29 cellular contexts compared by ENCODE assay signal in the genomic region with DNA sequence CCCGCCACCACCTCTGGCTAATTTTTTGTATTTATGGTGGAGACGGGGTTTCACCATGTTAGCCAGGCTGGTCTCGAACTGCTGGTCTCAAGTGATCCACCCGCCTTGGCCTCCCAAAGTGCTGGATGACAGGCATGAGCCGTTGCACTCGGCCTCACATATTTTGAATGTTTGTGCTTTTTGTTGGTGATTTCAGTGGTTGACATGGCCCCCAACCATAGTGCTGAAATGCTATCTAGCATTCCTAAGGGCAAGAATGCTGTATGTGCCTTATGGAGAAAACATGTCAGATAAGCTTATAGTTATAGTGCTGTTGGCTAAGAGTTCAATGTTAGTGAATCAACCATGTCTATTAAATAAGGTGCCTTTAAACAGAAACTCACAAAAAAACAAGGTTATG. TPM values are rescaled to one million over a fixed set of nuclear protein-coding genes. Genes with fewer than 3 reads are reported as not detected.
DNase-seq lines count a peak whose midpoint lies in the region; ATAC-seq and TF ChIP-seq lines count a peak whose summit lies in the region.
"Had no signal": no experiment of that assay in that cellular context is flagged by ENCODE, and none has a peak within 500 bp of the region (broad histone marks: within the 10 kb centered on the region; RNA-seq: fewer than 3 reads in every experiment).

No MANE protein-coding gene starts in this region.

- peak overlapping the region; percentile 20 for H3K9ac ChIP-seq in Loucy (ENCODE audit: low read depth, low read length, poor library complexity, severe bottlenecking)

- H3K4me3 ChIP-seq in Loucy (ENCODE audit: low read length, poor library complexity, severe bottlenecking), result no peak overlapping the region
- H3K4me3 ChIP-seq in spleen, result no peak overlapping the region
- H3K4me3 ChIP-seq in upper lobe of right lung, result no peak overlapping the region
- H3K4me3 ChIP-seq: esophagus squamous epithelium, gastrocnemius medialis, GM23338, hepatocyte, tibial nerve had no signal

- peaks cover 97% of the 10 kb centered on the region for H3K79me2 ChIP-seq in Loucy (ENCODE audit: insufficient read depth, low read length)
- H3K79me2 ChIP-seq: hepatocyte had no signal

- intact Hi-C loops in spleen (cut with DNase I; ENCODE audit: low total_unique reads) (no loop called here), upper lobe of right lung (cut with DNase I) (no loop called here)

- no peak for TF ChIP-seq POLR2A in spleen (IDR thresholded peaks at IDR 0.05)

- H3K4me1 Mint-ChIP-seq in activated naive CD8-positive, alpha-beta T cell (ENCODE audit: low read depth), result peaks cover 73% of the 10 kb centered on the region
- H3K4me1 Mint-ChIP-seq in activated naive CD8-positive, alpha-beta T cell treated with anti-CD3 and anti-CD28 coated beads, Interleukin-2, amount 50 U/mL, for 24 hours, result peaks cover 88% of the 10 kb centered on the region
- peaks cover 93 to 98% of the 10 kb centered on the region in 2 donors for H3K4me1 Mint-ChIP-seq in immature natural killer cell
- peaks cover 37% of the 10 kb centered on the region for H3K4me1 Mint-ChIP-seq in T-helper 2 cell treated with Interferon-gamma antibody and Interleukin-4, amounts not matched to agents 5 μg/mL and 100 μg/mL, for 36 hours (ENCODE audit: low read depth)

- WGBS in spleen, 5 donors, result 91 to 97% (median 95%) methylated on average over 6 of the region's 6 CpGs

- POLR2A ChIA-PET in HEK293T (lab: Yijun Ruan, JAX), result no interaction called here

- H2AFZ ChIP-seq in Loucy (ENCODE audit: low read length), result no peak overlapping the region
- H2AFZ ChIP-seq: GM23338, hepatocyte had no signal

- CTCF ChIA-PET in HEK293T (lab: Yijun Ruan, JAX), result interaction anchor here (0.6 to 0.7 kb wide), 2 partner anchors 22 to 1759 kb away, joined by 3 read pairs; no protein-coding TSS in a partner anchor

- no peak for DNase-seq in activated naive CD8-positive, alpha-beta T cell treated with anti-CD3 and anti-CD28 coated beads, Interleukin-2, amount 50 U/mL, for 24 hours
- DNase-seq in immature natural killer cell, result no peak
- DNase-seq in spleen, result peak; percentile 44
- no peak for DNase-seq in T-helper 2 cell treated with Interferon-gamma antibody and Interleukin-4, amounts not matched to agents 5 μg/mL and 100 μg/mL, for 36 hours (ENCODE audit: low spot score)
- DNase-seq in upper lobe of right lung, result no peak
- no peak for DNase-seq in HEK293T (ENCODE audit: extremely low spot score)
- DNase-seq: ACHN; activated CD4-positive, CD25-positive, alpha-beta regulatory T cell; anterior cingulate cortex; BE2C; caudate nucleus; esophagus squamous epithelium; gastrocnemius medialis; HFFc6; NCI-H146; NCI-H2107; NCI-H774; nucleus accumbens; SIG-M5; SW 1271 had no signal

- H3K27me3 ChIP-seq in Loucy (ENCODE audit: insufficient read depth, low read length, poor library complexity, severe bottlenecking) (no peaks in the 10 kb centered on the region), spleen (replicated peaks in 1 of 7) (no peaks in the 10 kb centered on the region), upper lobe of right lung (peaks cover 7% of the 10 kb centered on the region)
- H3K27me3 ChIP-seq: BE2C, gastrocnemius medialis, hepatocyte, tibial nerve had no signal

- H3K9me2 ChIP-seq in Loucy (replicated peaks; ENCODE audit: low read depth, low read length), result no peaks in the 10 kb centered on the region

- H3K36me3 ChIP-seq in Loucy (ENCODE audit: insufficient read depth, low read length), result peaks cover 59% of the 10 kb centered on the region
- peaks cover 0 to 38% (median 0%) of the 10 kb centered on the region in 6 donors for H3K36me3 ChIP-seq in spleen
- H3K36me3 ChIP-seq in upper lobe of right lung, result no peaks in the 10 kb centered on the region
- H3K36me3 ChIP-seq: BE2C, esophagus squamous epithelium, gastrocnemius medialis, tibial nerve had no signal

- no peak for ATAC-seq in activated naive CD8-positive, alpha-beta T cell treated with anti-CD3 and anti-CD28 coated beads, Interleukin-2, amount 50 U/mL, for 24 hours
- ATAC-seq in upper lobe of right lung, result no peak
- ATAC-seq: gastrocnemius medialis, GM23338, HepG2, left lobe of liver had no signal

- H3K36me3 Mint-ChIP-seq in activated naive CD8-positive, alpha-beta T cell, result peaks cover 26% of the 10 kb centered on the region
- H3K36me3 Mint-ChIP-seq in activated naive CD8-positive, alpha-beta T cell treated with anti-CD3 and anti-CD28 coated beads, Interleukin-2, amount 50 U/mL, for 24 hours (ENCODE audit: low read depth), result peaks cover 72% of the 10 kb centered on the region
- H3K36me3 Mint-ChIP-seq in immature natural killer cell, result peaks cover 47 to 63% (median 48%) of the 10 kb centered on the region in 3 donors
- peaks cover 79% of the 10 kb centered on the region for H3K36me3 Mint-ChIP-seq in T-helper 2 cell treated with Interferon-gamma antibody and Interleukin-4, amounts not matched to agents 5 μg/mL and 100 μg/mL, for 36 hours (ENCODE audit: low read depth)
- H3K36me3 Mint-ChIP-seq: memory B cell had no signal

- H3K27me3 Mint-ChIP-seq in activated naive CD8-positive, alpha-beta T cell, result no peaks in the 10 kb centered on the region
- H3K27me3 Mint-ChIP-seq in activated naive CD8-positive, alpha-beta T cell treated with anti-CD3 and anti-CD28 coated beads, Interleukin-2, amount 50 U/mL, for 24 hours, result no peaks in the 10 kb centered on the region
- peaks cover 8 to 22% (median 18%) of the 10 kb centered on the region in 3 donors for H3K27me3 Mint-ChIP-seq in immature natural killer cell (ENCODE audit: low read depth in 3 of 3)
- no peaks in the 10 kb centered on the region for H3K27me3 Mint-ChIP-seq in T-helper 2 cell treated with Interferon-gamma antibody and Interleukin-4, amounts not matched to agents 5 μg/mL and 100 μg/mL, for 36 hours (ENCODE audit: low read depth)
- H3K27me3 Mint-ChIP-seq: memory B cell had no signal

- H3F3A ChIP-seq in Loucy (ENCODE audit: low read depth), result peaks cover 9% of the 10 kb centered on the region; the same call in 1 of the 2 replicates

- H3K27ac ChIP-seq in spleen (peak overlapping the region in 1 of 8 donors; percentile 5), upper lobe of right lung (no peak overlapping the region)
- H3K27ac ChIP-seq: esophagus squamous epithelium, gastrocnemius medialis, hepatocyte, tibial nerve had no signal

- H3K9me3 Mint-ChIP-seq in activated naive CD8-positive, alpha-beta T cell (ENCODE audit: low read depth), result no peaks in the 10 kb centered on the region
- H3K9me3 Mint-ChIP-seq in activated naive CD8-positive, alpha-beta T cell treated with anti-CD3 and anti-CD28 coated beads, Interleukin-2, amount 50 U/mL, for 24 hours, result no peaks in the 10 kb centered on the region
- no peaks in the 10 kb centered on the region for H3K9me3 Mint-ChIP-seq in immature natural killer cell
- no peaks in the 10 kb centered on the region for H3K9me3 Mint-ChIP-seq in T-helper 2 cell treated with Interferon-gamma antibody and Interleukin-4, amounts not matched to agents 5 μg/mL and 100 μg/mL, for 36 hours
- H3K9me3 Mint-ChIP-seq: dendritic cell treated with granulocyte-macrophage colony-stimulating factor and Interleukin-4, amounts not matched to agents 40 ng/mL and 50 ng/mL, for 4 days; GM23338; HFFc6; memory B cell had no signal

- peaks cover 60% of the 10 kb centered on the region for H4K20me1 ChIP-seq in Loucy (ENCODE audit: insufficient read depth, low read length, poor library complexity, severe bottlenecking)

- no peak for TF ChIP-seq CTCF in Loucy (conservative IDR thresholded peaks at IDR 0.05; ENCODE audit: low read length)
- TF ChIP-seq CTCF in spleen (IDR thresholded peaks at IDR 0.05 in 8 of 11, conservative IDR thresholded peaks at IDR 0.05 in 3 of 11), result no peak
- TF ChIP-seq CTCF in upper lobe of right lung (IDR thresholded peaks at IDR 0.05), result no peak

- peak overlapping the region; percentile 54 for H3K4me3 Mint-ChIP-seq in activated naive CD8-positive, alpha-beta T cell
- H3K4me3 Mint-ChIP-seq in activated naive CD8-positive, alpha-beta T cell treated with anti-CD3 and anti-CD28 coated beads, Interleukin-2, amount 50 U/mL, for 24 hours, result no peak overlapping the region
- peak overlapping the region; percentile 47 to 98 (median 59) for H3K4me3 Mint-ChIP-seq in immature natural killer cell
- H3K4me3 Mint-ChIP-seq in T-helper 2 cell treated with Interferon-gamma antibody and Interleukin-4, amounts not matched to agents 5 μg/mL and 100 μg/mL, for 36 hours, result no peak overlapping the region
- H3K4me3 Mint-ChIP-seq: dendritic cell treated with granulocyte-macrophage colony-stimulating factor and Interleukin-4, amounts not matched to agents 40 ng/mL and 50 ng/mL, for 4 days; GM23338; HFFc6; memory B cell had no signal

- H3K9me3 ChIP-seq in Loucy (ENCODE audit: insufficient read depth, low read depth, low read length), result no peaks in the 10 kb centered on the region
- no peaks in the 10 kb centered on the region for H3K9me3 ChIP-seq in spleen
- H3K9me3 ChIP-seq in upper lobe of right lung, result no peaks in the 10 kb centered on the region
- H3K9me3 ChIP-seq: BE2C, esophagus squamous epithelium, gastrocnemius medialis had no signal

- peak overlapping the region; percentile 13 for H3K4me2 ChIP-seq in Loucy (ENCODE audit: low read depth, low read length, poor library complexity, severe bottlenecking)
- H3K4me2 ChIP-seq: GM23338, hepatocyte had no signal

- H3K4me1 ChIP-seq in Loucy (ENCODE audit: insufficient read depth, low read length, poor library complexity, severe bottlenecking), result peaks cover 47% of the 10 kb centered on the region
- H3K4me1 ChIP-seq in spleen, result peaks cover 0 to 97% (median 27%) of the 10 kb centered on the region in 6 donors
- no peaks in the 10 kb centered on the region for H3K4me1 ChIP-seq in upper lobe of right lung
- H3K4me1 ChIP-seq: BE2C, tibial nerve had no signal

- H3K27ac Mint-ChIP-seq in activated naive CD8-positive, alpha-beta T cell, result peak overlapping the region; percentile 89
- no peak overlapping the region for H3K27ac Mint-ChIP-seq in activated naive CD8-positive, alpha-beta T cell treated with anti-CD3 and anti-CD28 coated beads, Interleukin-2, amount 50 U/mL, for 24 hours
- H3K27ac Mint-ChIP-seq in immature natural killer cell, result peak overlapping the region; percentile 96 to 100 (median 98)
- no peak overlapping the region for H3K27ac Mint-ChIP-seq in T-helper 2 cell treated with Interferon-gamma antibody and Interleukin-4, amounts not matched to agents 5 μg/mL and 100 μg/mL, for 36 hours
- H3K27ac Mint-ChIP-seq: dendritic cell treated with granulocyte-macrophage colony-stimulating factor and Interleukin-4, amounts not matched to agents 40 ng/mL and 50 ng/mL, for 4 days; GM23338; HFFc6; memory B cell had no signal

RNA-seq across cellular contexts. Expression of a gene that starts 8.9 kb away (rescaled TPM):
- polyA plus RNA-seq in immature natural killer cell (100 to 1,000 TPM; 219 to 329 (median 246) TPM), spleen (10 to 100 TPM; 35.2 to 50.4 (median 49.2) TPM)
- total RNA-seq in spleen (10 to 100 TPM; 49.9 to 96.1 (median 81.3) TPM), upper lobe of right lung (10.2 TPM)
- total RNA-seq: HFFc6 had no signal
- polyA plus RNA-seq: GM23338 had no signal

RNA-seq across cellular contexts. Expression of a gene that starts 52.7 kb away (rescaled TPM):
- under 1 TPM in 1 of 3 donors, not detected in 2; 0.37 TPM for polyA plus RNA-seq in immature natural killer cell
- total RNA-seq in spleen, result 10 to 100 TPM in 5 of 7 donors, 1 to 10 TPM in 2; 9.2 to 33.6 (median 21.6) TPM
- polyA plus RNA-seq in spleen, result 10 to 100 TPM in 2 of 3 donors, 1 to 10 TPM in 1; 5.7 to 24.7 (median 21.2) TPM
- 14.4 TPM for total RNA-seq in upper lobe of right lung

RNA-seq across cellular contexts. Expression of a gene that starts 58.4 kb away (rescaled TPM):
- polyA plus RNA-seq in immature natural killer cell (10 to 100 TPM; 15.3 to 19.3 (median 17.3) TPM), spleen (10 to 100 TPM; 59.7 to 90.2 (median 63.4) TPM)
- total RNA-seq in spleen (100 to 1,000 TPM in 1 of 7 donors, 10 to 100 TPM in 6; 70.8 to 101 (median 78.0) TPM), upper lobe of right lung (60.7 TPM)

Comparison
In these comparisons a context has a peak if more than half of its experiments do, and no peak if none do; other contexts are left out.
1. H3K27ac Mint-ChIP-seq: peak in activated naive CD8-positive, alpha-beta T cell (single experiment) and immature natural killer cell (6 of 6); none in activated naive CD8-positive, alpha-beta T cell treated with anti-CD3 and anti-CD28 coated beads, Interleukin-2, amount 50 U/mL, for 24 hours (single experiment) and T-helper 2 cell treated with Interferon-gamma antibody and Interleukin-4, amounts not matched to agents 5 μg/mL and 100 μg/mL, for 36 hours (single experiment).
2. H3K4me3 Mint-ChIP-seq: peak in activated naive CD8-positive, alpha-beta T cell (single experiment) and immature natural killer cell (5 of 5); none in activated naive CD8-positive, alpha-beta T cell treated with anti-CD3 and anti-CD28 coated beads, Interleukin-2, amount 50 U/mL, for 24 hours (single experiment) and T-helper 2 cell treated with Interferon-gamma antibody and Interleukin-4, amounts not matched to agents 5 μg/mL and 100 μg/mL, for 36 hours (single experiment).